In the genomic region with DNA sequence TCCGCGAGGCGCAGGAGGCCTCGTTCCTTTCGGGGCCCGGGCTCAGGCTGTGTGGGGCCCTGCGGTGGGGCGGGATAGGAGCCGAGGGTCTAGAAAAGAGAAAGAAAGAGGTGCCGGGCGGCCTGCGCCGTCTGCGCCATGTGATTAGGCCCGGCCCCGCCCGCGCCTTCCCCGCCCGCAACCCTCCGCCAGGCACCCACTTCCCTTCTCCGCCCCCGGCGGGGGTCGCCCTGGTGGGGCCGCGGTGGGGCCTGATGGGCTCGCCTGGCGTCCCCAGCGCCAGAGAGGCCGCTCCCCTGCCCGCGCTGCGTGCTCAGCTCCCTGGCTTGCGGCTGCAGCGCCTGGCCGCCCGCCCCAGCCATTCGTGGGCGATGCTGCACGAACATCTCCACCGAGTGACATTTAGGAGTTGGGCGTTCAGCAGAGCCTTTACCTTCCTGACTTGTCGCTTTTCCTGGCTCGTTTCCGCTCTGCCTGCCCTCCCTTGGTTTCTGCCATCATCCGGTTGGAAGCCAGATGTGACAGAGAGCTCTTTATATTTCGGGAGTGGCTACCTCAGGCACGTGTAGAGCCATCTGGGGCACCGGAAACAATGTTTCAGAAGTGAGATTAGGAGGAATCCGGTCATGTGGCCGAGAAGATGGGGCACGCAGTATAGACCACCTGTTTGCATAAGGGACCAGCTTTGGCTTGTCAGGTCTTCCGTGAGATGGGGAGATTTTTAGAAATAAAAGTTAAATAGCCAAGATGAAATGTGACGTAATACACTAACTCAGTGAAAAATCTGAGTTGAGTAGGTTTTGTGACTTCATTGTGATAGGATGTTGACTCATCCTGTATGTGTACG, we compare ENCODE assay signal across 1 cellular context.
TF ChIP-seq lines count a peak whose summit lies in the region.

No MANE protein-coding gene starts in this region.

TF ChIP-seq in HepG2, 621 proteins besides CTCF, POLR2A, EP300 and RAD21 (continued from another document and continues in another):
- TF ChIP-seq, protein P1, sequence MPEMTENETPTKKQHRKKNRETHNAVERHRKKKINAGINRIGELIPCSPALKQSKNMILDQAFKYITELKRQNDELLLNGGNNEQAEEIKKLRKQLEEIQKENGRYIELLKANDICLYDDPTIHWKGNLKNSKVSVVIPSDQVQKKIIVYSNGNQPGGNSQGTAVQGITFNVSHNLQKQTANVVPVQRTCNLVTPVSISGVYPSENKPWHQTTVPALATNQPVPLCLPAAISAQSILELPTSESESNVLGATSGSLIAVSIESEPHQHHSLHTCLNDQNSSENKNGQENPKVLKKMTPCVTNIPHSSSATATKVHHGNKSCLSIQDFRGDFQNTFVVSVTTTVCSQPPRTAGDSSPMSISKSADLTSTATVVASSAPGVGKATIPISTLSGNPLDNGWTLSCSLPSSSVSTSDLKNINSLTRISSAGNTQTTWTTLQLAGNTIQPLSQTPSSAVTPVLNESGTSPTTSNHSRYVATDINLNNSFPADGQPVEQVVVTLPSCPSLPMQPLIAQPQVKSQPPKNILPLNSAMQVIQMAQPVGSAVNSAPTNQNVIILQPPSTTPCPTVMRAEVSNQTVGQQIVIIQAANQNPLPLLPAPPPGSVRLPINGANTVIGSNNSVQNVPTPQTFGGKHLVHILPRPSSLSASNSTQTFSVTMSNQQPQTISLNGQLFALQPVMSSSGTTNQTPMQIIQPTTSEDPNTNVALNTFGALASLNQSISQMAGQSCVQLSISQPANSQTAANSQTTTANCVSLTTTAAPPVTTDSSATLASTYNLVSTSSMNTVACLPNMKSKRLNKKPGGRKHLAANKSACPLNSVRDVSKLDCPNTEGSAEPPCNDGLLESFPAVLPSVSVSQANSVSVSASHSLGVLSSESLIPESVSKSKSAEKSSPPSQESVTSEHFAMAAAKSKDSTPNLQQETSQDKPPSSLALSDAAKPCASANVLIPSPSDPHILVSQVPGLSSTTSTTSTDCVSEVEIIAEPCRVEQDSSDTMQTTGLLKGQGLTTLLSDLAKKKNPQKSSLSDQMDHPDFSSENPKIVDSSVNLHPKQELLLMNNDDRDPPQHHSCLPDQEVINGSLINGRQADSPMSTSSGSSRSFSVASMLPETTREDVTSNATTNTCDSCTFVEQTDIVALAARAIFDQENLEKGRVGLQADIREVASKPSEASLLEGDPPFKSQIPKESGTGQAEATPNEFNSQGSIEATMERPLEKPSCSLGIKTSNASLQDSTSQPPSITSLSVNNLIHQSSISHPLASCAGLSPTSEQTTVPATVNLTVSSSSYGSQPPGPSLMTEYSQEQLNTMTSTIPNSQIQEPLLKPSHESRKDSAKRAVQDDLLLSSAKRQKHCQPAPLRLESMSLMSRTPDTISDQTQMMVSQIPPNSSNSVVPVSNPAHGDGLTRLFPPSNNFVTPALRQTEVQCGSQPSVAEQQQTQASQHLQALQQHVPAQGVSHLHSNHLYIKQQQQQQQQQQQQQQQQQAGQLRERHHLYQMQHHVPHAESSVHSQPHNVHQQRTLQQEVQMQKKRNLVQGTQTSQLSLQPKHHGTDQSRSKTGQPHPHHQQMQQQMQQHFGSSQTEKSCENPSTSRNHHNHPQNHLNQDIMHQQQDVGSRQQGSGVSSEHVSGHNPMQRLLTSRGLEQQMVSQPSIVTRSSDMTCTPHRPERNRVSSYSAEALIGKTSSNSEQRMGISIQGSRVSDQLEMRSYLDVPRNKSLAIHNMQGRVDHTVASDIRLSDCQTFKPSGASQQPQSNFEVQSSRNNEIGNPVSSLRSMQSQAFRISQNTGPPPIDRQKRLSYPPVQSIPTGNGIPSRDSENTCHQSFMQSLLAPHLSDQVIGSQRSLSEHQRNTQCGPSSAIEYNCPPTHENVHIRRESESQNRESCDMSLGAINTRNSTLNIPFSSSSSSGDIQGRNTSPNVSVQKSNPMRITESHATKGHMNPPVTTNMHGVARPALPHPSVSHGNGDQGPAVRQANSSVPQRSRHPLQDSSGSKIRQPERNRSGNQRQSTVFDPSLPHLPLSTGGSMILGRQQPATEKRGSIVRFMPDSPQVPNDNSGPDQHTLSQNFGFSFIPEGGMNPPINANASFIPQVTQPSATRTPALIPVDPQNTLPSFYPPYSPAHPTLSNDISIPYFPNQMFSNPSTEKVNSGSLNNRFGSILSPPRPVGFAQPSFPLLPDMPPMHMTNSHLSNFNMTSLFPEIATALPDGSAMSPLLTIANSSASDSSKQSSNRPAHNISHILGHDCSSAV (CRISPR knock-in tag; IDR thresholded peaks at IDR 0.05; ENCODE audit: borderline replicate concordance), result no peak
- TF ChIP-seq ZNF652 (CRISPR knock-in tag; IDR thresholded peaks at IDR 0.05; ENCODE audit: borderline replicate concordance, low read depth) (no peak), CSRNP2 (CRISPR knock-in tag; conservative IDR thresholded peaks at IDR 0.05; ENCODE audit: low read depth) (no peak), CENPX (CRISPR knock-in tag; IDR thresholded peaks at IDR 0.05) (no peak), PLRG1 (conservative IDR thresholded peaks at IDR 0.05) (no peak), PAX8 (CRISPR knock-in tag; IDR thresholded peaks at IDR 0.05; ENCODE audit: borderline replicate concordance) (no peak), ONECUT2 (CRISPR knock-in tag; IDR thresholded peaks at IDR 0.05) (no peak), HOXA3 (CRISPR knock-in tag; IDR thresholded peaks at IDR 0.05) (peak; percentile 75), ZNF468 (CRISPR knock-in tag; IDR thresholded peaks at IDR 0.05) (no peak), MED13 (CRISPR knock-in tag; IDR thresholded peaks at IDR 0.05) (no peak), TFAP4 (IDR thresholded peaks at IDR 0.05; ENCODE audit: borderline replicate concordance, low read depth) (peak; percentile 59), MAFK (conservative IDR thresholded peaks at IDR 0.05 in 1 of 2, IDR thresholded peaks at IDR 0.05 in 1 of 2; ENCODE audit: low read length in 2 of 2) (no peak), DMAP1 (CRISPR knock-in tag; IDR thresholded peaks at IDR 0.05) (peak; percentile 88), ZMYM4 (CRISPR knock-in tag; IDR thresholded peaks at IDR 0.05) (peak; percentile 9), ZNF331 (CRISPR knock-in tag; IDR thresholded peaks at IDR 0.05) (peak; percentile 68), CERS6 (CRISPR knock-in tag; IDR thresholded peaks at IDR 0.05) (no peak), SALL2 (CRISPR knock-in tag; IDR thresholded peaks at IDR 0.05) (peak; percentile 86), MIER2 (CRISPR knock-in tag; IDR thresholded peaks at IDR 0.05) (no peak), SP1 (IDR thresholded peaks at IDR 0.05) (no peak), SP1 (CRISPR knock-in tag; IDR thresholded peaks at IDR 0.05) (no peak), ZNF800 (CRISPR knock-in tag; IDR thresholded peaks at IDR 0.05) (0 out of 2 replicates have a peak, but pooled peaks have one; percentile 38), KAT2B (IDR thresholded peaks at IDR 0.05; ENCODE audit: borderline replicate concordance, low read depth, low read length) (no peak), ZNF138 (CRISPR knock-in tag; IDR thresholded peaks at IDR 0.05; ENCODE audit: low read depth) (no peak; the same call in 1 of the 2 replicates), MIER3 (CRISPR knock-in tag; IDR thresholded peaks at IDR 0.05; ENCODE audit: borderline replicate concordance) (no peak), ZSCAN25 (CRISPR knock-in tag; IDR thresholded peaks at IDR 0.05) (peak; percentile 80; the same call in 1 of the 2 replicates), ZBTB7B (CRISPR knock-in tag; IDR thresholded peaks at IDR 0.05) (peak; percentile 89), ZNF232 (CRISPR knock-in tag; IDR thresholded peaks at IDR 0.05; ENCODE audit: borderline replicate concordance) (peak; percentile 51; the same call in 1 of the 2 replicates), SPEN (CRISPR knock-in tag; IDR thresholded peaks at IDR 0.05; ENCODE audit: low read depth) (peak; percentile 48; the same call in 1 of the 2 replicates), PHF5A (CRISPR knock-in tag; IDR thresholded peaks at IDR 0.05; ENCODE audit: low read depth, unreplicated experiment) (no peak), ZNF547 (CRISPR knock-in tag; IDR thresholded peaks at IDR 0.05) (no peak), ZNF24 (IDR thresholded peaks at IDR 0.05) (no peak), NCOA1 (CRISPR knock-in tag; IDR thresholded peaks at IDR 0.05) (no peak), NFIB (CRISPR knock-in tag; IDR thresholded peaks at IDR 0.05; ENCODE audit: borderline replicate concordance) (no peak)
- TF ChIP-seq, protein P2, sequence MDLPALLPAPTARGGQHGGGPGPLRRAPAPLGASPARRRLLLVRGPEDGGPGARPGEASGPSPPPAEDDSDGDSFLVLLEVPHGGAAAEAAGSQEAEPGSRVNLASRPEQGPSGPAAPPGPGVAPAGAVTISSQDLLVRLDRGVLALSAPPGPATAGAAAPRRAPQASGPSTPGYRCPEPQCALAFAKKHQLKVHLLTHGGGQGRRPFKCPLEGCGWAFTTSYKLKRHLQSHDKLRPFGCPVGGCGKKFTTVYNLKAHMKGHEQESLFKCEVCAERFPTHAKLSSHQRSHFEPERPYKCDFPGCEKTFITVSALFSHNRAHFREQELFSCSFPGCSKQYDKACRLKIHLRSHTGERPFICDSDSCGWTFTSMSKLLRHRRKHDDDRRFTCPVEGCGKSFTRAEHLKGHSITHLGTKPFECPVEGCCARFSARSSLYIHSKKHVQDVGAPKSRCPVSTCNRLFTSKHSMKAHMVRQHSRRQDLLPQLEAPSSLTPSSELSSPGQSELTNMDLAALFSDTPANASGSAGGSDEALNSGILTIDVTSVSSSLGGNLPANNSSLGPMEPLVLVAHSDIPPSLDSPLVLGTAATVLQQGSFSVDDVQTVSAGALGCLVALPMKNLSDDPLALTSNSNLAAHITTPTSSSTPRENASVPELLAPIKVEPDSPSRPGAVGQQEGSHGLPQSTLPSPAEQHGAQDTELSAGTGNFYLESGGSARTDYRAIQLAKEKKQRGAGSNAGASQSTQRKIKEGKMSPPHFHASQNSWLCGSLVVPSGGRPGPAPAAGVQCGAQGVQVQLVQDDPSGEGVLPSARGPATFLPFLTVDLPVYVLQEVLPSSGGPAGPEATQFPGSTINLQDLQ (CRISPR knock-in tag; IDR thresholded peaks at IDR 0.05), result no peak
- TF ChIP-seq, protein P3, sequence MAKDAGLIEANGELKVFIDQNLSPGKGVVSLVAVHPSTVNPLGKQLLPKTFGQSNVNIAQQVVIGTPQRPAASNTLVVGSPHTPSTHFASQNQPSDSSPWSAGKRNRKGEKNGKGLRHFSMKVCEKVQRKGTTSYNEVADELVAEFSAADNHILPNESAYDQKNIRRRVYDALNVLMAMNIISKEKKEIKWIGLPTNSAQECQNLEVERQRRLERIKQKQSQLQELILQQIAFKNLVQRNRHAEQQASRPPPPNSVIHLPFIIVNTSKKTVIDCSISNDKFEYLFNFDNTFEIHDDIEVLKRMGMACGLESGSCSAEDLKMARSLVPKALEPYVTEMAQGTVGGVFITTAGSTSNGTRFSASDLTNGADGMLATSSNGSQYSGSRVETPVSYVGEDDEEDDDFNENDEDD (CRISPR knock-in tag; IDR thresholded peaks at IDR 0.05; ENCODE audit: borderline replicate concordance), result peak; percentile 49; the same call in 1 of the 2 replicates
- TF ChIP-seq, protein P4, sequence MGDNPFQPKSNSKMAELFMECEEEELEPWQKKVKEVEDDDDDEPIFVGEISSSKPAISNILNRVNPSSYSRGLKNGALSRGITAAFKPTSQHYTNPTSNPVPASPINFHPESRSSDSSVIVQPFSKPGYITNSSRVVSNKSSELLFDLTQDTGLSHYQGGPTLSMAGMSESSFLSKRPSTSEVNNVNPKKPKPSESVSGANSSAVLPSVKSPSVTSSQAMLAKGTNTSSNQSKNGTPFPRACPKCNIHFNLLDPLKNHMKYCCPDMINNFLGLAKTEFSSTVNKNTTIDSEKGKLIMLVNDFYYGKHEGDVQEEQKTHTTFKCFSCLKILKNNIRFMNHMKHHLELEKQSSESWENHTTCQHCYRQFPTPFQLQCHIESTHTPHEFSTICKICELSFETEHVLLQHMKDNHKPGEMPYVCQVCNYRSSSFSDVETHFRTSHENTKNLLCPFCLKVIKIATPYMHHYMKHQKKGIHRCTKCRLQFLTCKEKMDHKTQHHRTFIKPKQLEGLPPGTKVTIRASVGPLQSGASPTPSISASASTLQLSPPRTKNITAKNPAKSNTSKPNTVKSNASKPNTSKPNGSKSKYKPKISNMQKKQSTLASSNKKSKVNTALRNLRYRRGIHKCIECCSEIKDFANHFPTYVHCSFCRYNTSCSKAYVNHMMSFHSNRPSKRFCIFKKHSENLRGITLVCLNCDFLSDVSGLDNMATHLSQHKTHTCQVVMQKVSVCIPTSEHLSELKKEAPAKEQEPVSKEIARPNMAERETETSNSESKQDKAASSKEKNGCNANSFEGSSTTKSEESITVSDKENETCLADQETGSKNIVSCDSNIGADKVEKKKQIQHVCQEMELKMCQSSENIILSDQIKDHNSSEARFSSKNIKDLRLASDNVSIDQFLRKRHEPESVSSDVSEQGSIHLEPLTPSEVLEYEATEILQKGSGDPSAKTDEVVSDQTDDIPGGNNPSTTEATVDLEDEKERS (CRISPR knock-in tag; IDR thresholded peaks at IDR 0.05), result no peak
